6 cellular contexts compared by ENCODE assay signal in the genomic region with DNA sequence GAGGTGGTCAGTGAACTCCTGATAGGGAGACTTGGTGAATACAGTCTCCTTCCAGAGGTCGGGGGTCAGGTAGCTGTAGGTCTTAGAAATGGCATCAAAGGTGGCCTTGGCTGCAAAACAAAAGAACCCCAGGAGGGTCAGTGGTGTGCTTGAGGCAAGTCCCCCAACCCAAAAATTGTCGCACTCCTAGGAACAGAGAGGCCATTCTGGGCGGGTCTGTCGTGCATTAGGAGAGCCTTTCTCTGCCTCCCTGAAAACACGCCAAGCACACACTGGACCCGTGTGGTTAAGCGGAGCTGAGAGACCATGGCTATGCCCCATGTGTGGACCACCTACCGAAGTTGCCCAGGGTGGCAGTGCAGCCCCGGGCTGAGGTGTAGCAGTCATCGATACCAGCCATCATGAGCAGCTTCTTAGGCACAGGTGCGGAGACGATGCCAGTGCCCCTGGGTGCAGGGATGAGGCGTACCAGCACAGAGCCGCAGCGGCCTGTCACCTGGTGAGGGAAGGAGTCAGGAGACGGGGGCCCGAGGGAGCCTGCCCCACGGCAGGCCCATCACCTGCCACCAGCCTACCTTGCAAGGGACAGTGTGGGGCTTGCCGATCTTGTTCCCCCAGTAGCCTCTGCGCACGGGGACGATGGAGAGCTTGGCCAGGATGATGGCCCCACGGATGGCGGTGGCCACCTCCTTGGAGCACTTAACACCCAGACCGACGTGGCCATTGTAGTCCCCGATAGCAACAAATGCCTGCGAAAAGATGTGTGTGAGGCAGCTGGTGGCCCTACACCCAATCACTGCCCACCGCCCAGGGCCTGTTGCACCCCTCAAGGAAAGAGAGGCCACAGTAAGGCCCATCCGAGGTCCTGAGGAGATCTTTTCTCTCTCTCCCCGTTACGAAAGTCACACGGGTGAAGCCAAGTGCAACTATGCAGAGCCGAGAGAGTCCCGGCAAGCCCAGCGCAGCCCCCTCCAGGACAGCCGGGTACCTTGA. TPM values are rescaled to one million over a fixed set of nuclear protein-coding genes. Genes with fewer than 3 reads are reported as not detected.
DNase-seq lines count a peak whose midpoint lies in the region; ATAC-seq and TF ChIP-seq lines count a peak whose summit lies in the region.
"Not testable (repeated sequence)": the region's sequence is repeated elsewhere in the genome, so short reads cannot be mapped to it uniquely, and the experiment has no call there.

No MANE protein-coding gene starts in this region.

- not testable (repeated sequence) for H2AK5ac ChIP-seq in mesenchymal stem cell (ENCODE audit: low read length, severe bottlenecking)

- peaks cover 75% of the 10 kb centered on the region for H3K79me2 ChIP-seq in OCI-LY3 (ENCODE audit: low read length)

- not testable (repeated sequence) for H3K18ac ChIP-seq in mesenchymal stem cell (ENCODE audit: low read depth in 1 of 2, low read length in 2 of 2)

- not testable (repeated sequence) for H3K9me3 ChIP-seq in OCI-LY3 (ENCODE audit: insufficient read depth, low read length); mesenchymal stem cell (ENCODE audit: control insufficient read depth, low read length)

- peaks cover 17% of the 10 kb centered on the region for H3K27me3 Mint-ChIP-seq in dendritic cell treated with granulocyte-macrophage colony-stimulating factor and Interleukin-4, amounts not matched to agents 40 ng/mL and 50 ng/mL, for 4 days
- not testable (repeated sequence) for H3K27me3 Mint-ChIP-seq in stimulated activated naive B cell treated with anti-CD40 and anti-IgM and Interleukin-4, amounts not matched to agents 10 μg/mL and 1 μg/mL and 100 μg/mL, for 72 hours

- H3K9me3 Mint-ChIP-seq in dendritic cell treated with granulocyte-macrophage colony-stimulating factor and Interleukin-4, amounts not matched to agents 40 ng/mL and 50 ng/mL, for 4 days; stimulated activated naive B cell treated with anti-CD40 and anti-IgM and Interleukin-4, amounts not matched to agents 10 μg/mL and 1 μg/mL and 100 μg/mL, for 72 hours: not testable (repeated sequence)

- peak overlapping the region; percentile 99 for H3K9ac ChIP-seq in OCI-LY3 (ENCODE audit: low read length)
- H3K9ac ChIP-seq in mesenchymal stem cell (ENCODE audit: low read length): not testable (repeated sequence)

- WGBS in mesenchymal stem cell: 88% methylated on average over 37 of the region's 37 CpGs

- peaks cover 64% of the 10 kb centered on the region for H3K36me3 Mint-ChIP-seq in dendritic cell treated with granulocyte-macrophage colony-stimulating factor and Interleukin-4, amounts not matched to agents 40 ng/mL and 50 ng/mL, for 4 days (ENCODE audit: low read depth)
- H3K36me3 Mint-ChIP-seq in stimulated activated naive B cell treated with anti-CD40 and anti-IgM and Interleukin-4, amounts not matched to agents 10 μg/mL and 1 μg/mL and 100 μg/mL, for 72 hours: peaks cover 40 to 61% of the 10 kb centered on the region in 2 donors

- H3K4ac ChIP-seq in mesenchymal stem cell (ENCODE audit: low read depth in 1 of 2, low read length in 2 of 2): not testable (repeated sequence)

- TF ChIP-seq CTCF in OCI-LY3 (IDR thresholded peaks at IDR 0.05; ENCODE audit: low read depth, low read length): not testable (repeated sequence)

- peak overlapping the region; percentile 97 for H3K27ac Mint-ChIP-seq in dendritic cell treated with granulocyte-macrophage colony-stimulating factor and Interleukin-4, amounts not matched to agents 40 ng/mL and 50 ng/mL, for 4 days
- H3K27ac Mint-ChIP-seq in stimulated activated naive B cell treated with anti-CD40 and anti-IgM and Interleukin-4, amounts not matched to agents 10 μg/mL and 1 μg/mL and 100 μg/mL, for 72 hours: peak overlapping the region; percentile 99

- H2BK12ac ChIP-seq in mesenchymal stem cell (ENCODE audit: low read length in 2 of 2): not testable (repeated sequence)

- not testable (repeated sequence) for H2AFZ ChIP-seq in OCI-LY3 (ENCODE audit: low read depth, low read length); mesenchymal stem cell (ENCODE audit: low read depth, low read length)

- peaks cover 27% of the 10 kb centered on the region for H3K36me3 ChIP-seq in OCI-LY3 (replicated peaks; ENCODE audit: low read depth, low read length)
- H3K36me3 ChIP-seq in mesenchymal stem cell (ENCODE audit: control insufficient read depth in 1 of 2, insufficient read depth in 2 of 2, low read depth in 1 of 2, low read length in 2 of 2): peaks cover 33 to 34% of the 10 kb centered on the region in 2 experiments

- H3K23ac ChIP-seq in mesenchymal stem cell (ENCODE audit: low read length in 2 of 2): not testable (repeated sequence)

- H3K4me3 Mint-ChIP-seq in dendritic cell treated with granulocyte-macrophage colony-stimulating factor and Interleukin-4, amounts not matched to agents 40 ng/mL and 50 ng/mL, for 4 days: peak overlapping the region; percentile 88
- peak overlapping the region; percentile 96 for H3K4me3 Mint-ChIP-seq in stimulated activated naive B cell treated with anti-CD40 and anti-IgM and Interleukin-4, amounts not matched to agents 10 μg/mL and 1 μg/mL and 100 μg/mL, for 72 hours

- intact Hi-C loops in dendritic cell treated with granulocyte-macrophage colony-stimulating factor and Interleukin-4, amounts not matched to agents 40 ng/mL and 50 ng/mL, for 4 days (cut with micrococcal nuclease): not testable (repeated sequence)

- peaks cover 62% of the 10 kb centered on the region for H3K4me1 Mint-ChIP-seq in dendritic cell treated with granulocyte-macrophage colony-stimulating factor and Interleukin-4, amounts not matched to agents 40 ng/mL and 50 ng/mL, for 4 days (ENCODE audit: low read depth)
- H3K4me1 Mint-ChIP-seq in stimulated activated naive B cell treated with anti-CD40 and anti-IgM and Interleukin-4, amounts not matched to agents 10 μg/mL and 1 μg/mL and 100 μg/mL, for 72 hours: peaks cover 39 to 68% of the 10 kb centered on the region in 2 donors

- not testable (repeated sequence) for H2BK120ac ChIP-seq in mesenchymal stem cell (ENCODE audit: low read depth, low read length)

- not testable (repeated sequence) for H4K8ac ChIP-seq in mesenchymal stem cell (ENCODE audit: low read length)

- not testable (repeated sequence) for H3K14ac ChIP-seq in mesenchymal stem cell (ENCODE audit: low read length in 2 of 2)

- peak overlapping the region; percentile 85 for H3K4me2 ChIP-seq in OCI-LY3 (ENCODE audit: low read length)
- H3K4me2 ChIP-seq in mesenchymal stem cell (ENCODE audit: low read length, poor library complexity, severe bottlenecking): peak overlapping the region; percentile 45

- not testable (repeated sequence) for H4K91ac ChIP-seq in mesenchymal stem cell (ENCODE audit: low read length)

- H2BK15ac ChIP-seq in mesenchymal stem cell (ENCODE audit: low read depth, poor library complexity, severe bottlenecking): not testable (repeated sequence)

- H3K4me3 ChIP-seq in GM08714 (ENCODE audit: low read length): peak overlapping the region; percentile 95
- peak overlapping the region; percentile 100 for H3K4me3 ChIP-seq in OCI-LY3 (ENCODE audit: low read length)
- peak overlapping the region in 1 of 2 experiments; percentile 91 for H3K4me3 ChIP-seq in mesenchymal stem cell (ENCODE audit: insufficient read depth in 1 of 2, low read depth in 1 of 2, low read length in 2 of 2)

- ATAC-seq in stimulated activated naive B cell treated with anti-CD40 and anti-IgM and Interleukin-4, amounts not matched to agents 10 μg/mL and 1 μg/mL and 100 μg/mL, for 72 hours (replicated peaks): not testable (repeated sequence)

- not testable (repeated sequence) for H3K79me1 ChIP-seq in mesenchymal stem cell (replicated peaks; ENCODE audit: low read length, poor library complexity, severe bottlenecking)

- H4K20me1 ChIP-seq in OCI-LY3 (ENCODE audit: insufficient read depth, low read length): peaks cover 32% of the 10 kb centered on the region

- H3K27ac ChIP-seq in OCI-LY3 (ENCODE audit: low read length): peak overlapping the region; percentile 81
- H3K27ac ChIP-seq in mesenchymal stem cell (ENCODE audit: low read length, poor library complexity, severe bottlenecking): not testable (repeated sequence)

- H3K4me1 ChIP-seq in OCI-LY3 (ENCODE audit: low read length) (peaks cover 39% of the 10 kb centered on the region), mesenchymal stem cell (ENCODE audit: control insufficient read depth, insufficient read depth, low read depth, low read length) (peaks cover 35% of the 10 kb centered on the region)

- peak; percentile 74 for DNase-seq in activated CD8-positive, alpha-beta memory T cell treated with anti-CD3 and anti-CD28 coated beads, Interleukin-2, amount 50 U/mL, for 48 hours
- DNase-seq in mesenchymal stem cell; stimulated activated naive B cell treated with anti-CD40 and anti-IgM and Interleukin-4, amounts not matched to agents 10 μg/mL and 1 μg/mL and 100 μg/mL, for 72 hours: not testable (repeated sequence)

- not testable (repeated sequence) for H2BK5ac ChIP-seq in mesenchymal stem cell (ENCODE audit: low read depth, low read length, poor library complexity, severe bottlenecking)

- H3K27me3 ChIP-seq in OCI-LY3 (ENCODE audit: low read depth, low read length); mesenchymal stem cell (ENCODE audit: control insufficient read depth in 1 of 2, insufficient read depth in 1 of 2, low read length in 2 of 2): not testable (repeated sequence)

RNA-seq across cellular contexts. Expression of a gene that starts 2.2 kb away (rescaled TPM):
- 4,366 TPM for polyA plus RNA-seq in mesenchymal stem cell (2013, experiment 1 of 2)
- 4,394 TPM for polyA plus RNA-seq in mesenchymal stem cell (2013, experiment 2 of 2)

RNA-seq across cellular contexts. Expression of a gene that starts 3.1 kb away (rescaled TPM):
- polyA plus RNA-seq in mesenchymal stem cell (2013, experiment 1 of 2): 173 TPM
- polyA plus RNA-seq in mesenchymal stem cell (2013, experiment 2 of 2): 165 TPM

RNA-seq across cellular contexts. Expression of a gene that starts 4.2 kb away (rescaled TPM):
- polyA plus RNA-seq in mesenchymal stem cell (2013, experiment 1 of 2): not detected
- not detected for polyA plus RNA-seq in mesenchymal stem cell (2013, experiment 2 of 2)

RNA-seq across cellular contexts. Expression of a gene that starts 8.0 kb away (rescaled TPM):
- not detected for polyA plus RNA-seq in mesenchymal stem cell (2013, experiment 1 of 2)
- not detected for polyA plus RNA-seq in mesenchymal stem cell (2013, experiment 2 of 2)

RNA-seq across cellular contexts. Expression of a gene that starts 9.4 kb away (rescaled TPM):
- 12.0 TPM for polyA plus RNA-seq in mesenchymal stem cell (2013, experiment 1 of 2)
- polyA plus RNA-seq in mesenchymal stem cell (2013, experiment 2 of 2): 12.3 TPM
